8 cellular contexts compared by ENCODE assay signal in genomic region chr3:158725348-158725966, GRCh38. TPM values are rescaled to one million over a fixed set of nuclear protein-coding genes. Genes with fewer than 3 reads are reported as not detected.
DNase-seq lines count a peak whose midpoint lies in the region; ATAC-seq, FAIRE-seq and TF ChIP-seq lines count a peak whose summit lies in the region.

No MANE protein-coding gene starts in this region.

- no peaks in the 10 kb centered on the region for H3K9me3 ChIP-seq in ovary

- FAIRE-seq in RCC 7860 (lab: Jason Lieb, UNC), result peak; percentile 97

- TF ChIP-seq POLR2A in ovary (IDR thresholded peaks at IDR 0.05), result no peak

- no peak for TF ChIP-seq CTCF in ovary (IDR thresholded peaks at IDR 0.05)

- no peak overlapping the region for H3K4me3 ChIP-seq in ovary

- H3K36me3 ChIP-seq in ovary, result no peaks in the 10 kb centered on the region

- no peak for TF ChIP-seq EP300 in ovary (IDR thresholded peaks at IDR 0.05)

- intact Hi-C loops in ovary (cut with DNase I), result loop anchor here in 2 of 4 donors (5.0 to 10.0 kb wide), 3 partner anchors 47 to 62 kb away; partner anchors contain the start of gene LXN (in 1 of the 2)

- H3K27me3 ChIP-seq in ovary, result no peaks in the 10 kb centered on the region

- in situ Hi-C loops in G401 (cut with HindIII; ENCODE audit: low sequenced_read_pairs), result no loop called here

- peak overlapping the region; percentile 36 to 47 for H3K27ac ChIP-seq in ovary

- peak; percentile 77 for DNase-seq in COLO829 (ENCODE audit: low spot score)
- DNase-seq in RCC 7860 (ENCODE audit: low spot score), result peak; percentile 98
- peak; percentile 57 to 70 (median 64) for DNase-seq in ovary
- DNase-seq in G401 (ENCODE audit: low spot score), result no peak
- DNase-seq in germinal center (ENCODE audit: low spot score), result no peak
- no peak for DNase-seq in Kasumi-1 (lab: John Stamatoyannopoulos, UW)

- 5 to 15% (median 6%) methylated on average over 9 of the region's 9 CpGs for WGBS in ovary, 3 donors

- ATAC-seq in esophagus mucosa (peak; percentile 49), GM18519 (IDR thresholded peaks at IDR 0.05; ENCODE audit: low FRiP score, unreplicated experiment) (no peak)

- peaks cover 12% of the 10 kb centered on the region for H3K4me1 ChIP-seq in ovary (ENCODE audit: insufficient read depth)

RNA-seq across cellular contexts. Expression of gene RARRES1, which starts 6.8 kb away (rescaled TPM):
- total RNA-seq in esophagus mucosa, result 14.9 TPM
- 100 to 1,000 TPM in 4 of 7 donors, 10 to 100 TPM in 3; 11.1 to 283 (median 118) TPM for total RNA-seq in ovary
- polyA plus RNA-seq in ovary, result 10 to 100 TPM; 30.1 to 33.8 TPM
- total RNA-seq in G401 (2014; rRNA removed; shearing (Covaris generic)), result not detected in 2 replicates

RNA-seq across cellular contexts. Expression of gene LXN, which starts 53.0 kb away (rescaled TPM):
- 8.4 TPM for total RNA-seq in esophagus mucosa
- total RNA-seq in ovary, result 10 to 100 TPM; 16.5 to 82.9 (median 43.5) TPM
- 10 to 100 TPM; 38.4 to 48.4 TPM for polyA plus RNA-seq in ovary
- not detected in 2 replicates for total RNA-seq in G401 (2014; rRNA removed; shearing (Covaris generic))

Comparison
In these comparisons a context has a peak if more than half of its experiments do, and no peak if none do; other contexts are left out.
1. DNase-seq: peak in COLO829 (single experiment), RCC 7860 (single experiment) and ovary (5 of 5); none in G401 (single experiment), germinal center (single experiment) and Kasumi-1 (0 of 2).
2. RNA of gene RARRES1, which starts 6.8 kb away (total RNA-seq): 11.1 to 283 TPM in ovary and 14.9 TPM in esophagus mucosa (single experiment); not detected in G401; every median in the first group is over 10 times any median in the second.